Comparison of ENCODE assay signal across 1 cellular context in the genomic region with DNA sequence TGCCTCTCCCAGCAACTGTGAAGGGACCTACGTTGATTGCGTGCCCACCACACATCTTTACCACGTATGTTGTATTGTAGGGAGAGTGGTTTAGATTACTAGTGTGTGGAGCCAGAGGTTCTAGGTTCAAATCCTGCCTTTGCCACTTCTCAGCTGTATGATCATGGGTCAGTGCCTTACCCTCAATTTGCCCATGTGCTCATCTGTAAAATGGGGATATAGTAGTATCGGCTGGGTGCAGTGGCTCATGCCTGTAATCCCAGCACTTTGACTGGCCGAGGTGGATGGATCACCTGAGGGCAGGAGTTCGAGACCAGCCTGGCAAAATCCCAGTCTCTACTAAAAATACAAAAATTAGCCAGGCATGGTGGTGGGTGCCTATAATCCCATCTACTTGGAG.
TF ChIP-seq lines count a peak whose summit lies in the region.

No MANE protein-coding gene starts in this region.

TF ChIP-seq in HepG2, 621 proteins besides CTCF, POLR2A, EP300 and RAD21:
- no peak for TF ChIP-seq MBNL3 (CRISPR knock-in tag; conservative IDR thresholded peaks at IDR 0.05)
- TF ChIP-seq, protein P1, sequence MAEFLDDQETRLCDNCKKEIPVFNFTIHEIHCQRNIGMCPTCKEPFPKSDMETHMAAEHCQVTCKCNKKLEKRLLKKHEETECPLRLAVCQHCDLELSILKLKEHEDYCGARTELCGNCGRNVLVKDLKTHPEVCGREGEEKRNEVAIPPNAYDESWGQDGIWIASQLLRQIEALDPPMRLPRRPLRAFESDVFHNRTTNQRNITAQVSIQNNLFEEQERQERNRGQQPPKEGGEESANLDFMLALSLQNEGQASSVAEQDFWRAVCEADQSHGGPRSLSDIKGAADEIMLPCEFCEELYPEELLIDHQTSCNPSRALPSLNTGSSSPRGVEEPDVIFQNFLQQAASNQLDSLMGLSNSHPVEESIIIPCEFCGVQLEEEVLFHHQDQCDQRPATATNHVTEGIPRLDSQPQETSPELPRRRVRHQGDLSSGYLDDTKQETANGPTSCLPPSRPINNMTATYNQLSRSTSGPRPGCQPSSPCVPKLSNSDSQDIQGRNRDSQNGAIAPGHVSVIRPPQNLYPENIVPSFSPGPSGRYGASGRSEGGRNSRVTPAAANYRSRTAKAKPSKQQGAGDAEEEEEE (CRISPR knock-in tag; IDR thresholded peaks at IDR 0.05; ENCODE audit: borderline replicate concordance): no peak
- TF ChIP-seq ZNF598 (CRISPR knock-in tag; IDR thresholded peaks at IDR 0.05; ENCODE audit: borderline replicate concordance): no peak
- no peak for TF ChIP-seq RBM39 (IDR thresholded peaks at IDR 0.05; ENCODE audit: low read depth, low read length, poor library complexity, severe bottlenecking)
- TF ChIP-seq, protein P2, sequence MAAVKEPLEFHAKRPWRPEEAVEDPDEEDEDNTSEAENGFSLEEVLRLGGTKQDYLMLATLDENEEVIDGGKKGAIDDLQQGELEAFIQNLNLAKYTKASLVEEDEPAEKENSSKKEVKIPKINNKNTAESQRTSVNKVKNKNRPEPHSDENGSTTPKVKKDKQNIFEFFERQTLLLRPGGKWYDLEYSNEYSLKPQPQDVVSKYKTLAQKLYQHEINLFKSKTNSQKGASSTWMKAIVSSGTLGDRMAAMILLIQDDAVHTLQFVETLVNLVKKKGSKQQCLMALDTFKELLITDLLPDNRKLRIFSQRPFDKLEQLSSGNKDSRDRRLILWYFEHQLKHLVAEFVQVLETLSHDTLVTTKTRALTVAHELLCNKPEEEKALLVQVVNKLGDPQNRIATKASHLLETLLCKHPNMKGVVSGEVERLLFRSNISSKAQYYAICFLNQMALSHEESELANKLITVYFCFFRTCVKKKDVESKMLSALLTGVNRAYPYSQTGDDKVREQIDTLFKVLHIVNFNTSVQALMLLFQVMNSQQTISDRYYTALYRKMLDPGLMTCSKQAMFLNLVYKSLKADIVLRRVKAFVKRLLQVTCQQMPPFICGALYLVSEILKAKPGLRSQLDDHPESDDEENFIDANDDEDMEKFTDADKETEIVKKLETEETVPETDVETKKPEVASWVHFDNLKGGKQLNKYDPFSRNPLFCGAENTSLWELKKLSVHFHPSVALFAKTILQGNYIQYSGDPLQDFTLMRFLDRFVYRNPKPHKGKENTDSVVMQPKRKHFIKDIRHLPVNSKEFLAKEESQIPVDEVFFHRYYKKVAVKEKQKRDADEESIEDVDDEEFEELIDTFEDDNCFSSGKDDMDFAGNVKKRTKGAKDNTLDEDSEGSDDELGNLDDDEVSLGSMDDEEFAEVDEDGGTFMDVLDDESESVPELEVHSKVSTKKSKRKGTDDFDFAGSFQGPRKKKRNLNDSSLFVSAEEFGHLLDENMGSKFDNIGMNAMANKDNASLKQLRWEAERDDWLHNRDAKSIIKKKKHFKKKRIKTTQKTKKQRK (IDR thresholded peaks at IDR 0.05; ENCODE audit: low read length): no peak
- TF ChIP-seq ATAD3A (CRISPR knock-in tag; IDR thresholded peaks at IDR 0.05): no peak
- no peak for TF ChIP-seq KLF16 (CRISPR knock-in tag; IDR thresholded peaks at IDR 0.05)
- TF ChIP-seq CEBPB (IDR thresholded peaks at IDR 0.05; ENCODE audit: borderline replicate concordance, low read depth, low read length): no peak
- TF ChIP-seq ZMYM3 (CRISPR knock-in tag; IDR thresholded peaks at IDR 0.05): 0 out of 2 replicates have a peak, but pooled peaks have one; percentile 11
- TF ChIP-seq, protein P3, sequence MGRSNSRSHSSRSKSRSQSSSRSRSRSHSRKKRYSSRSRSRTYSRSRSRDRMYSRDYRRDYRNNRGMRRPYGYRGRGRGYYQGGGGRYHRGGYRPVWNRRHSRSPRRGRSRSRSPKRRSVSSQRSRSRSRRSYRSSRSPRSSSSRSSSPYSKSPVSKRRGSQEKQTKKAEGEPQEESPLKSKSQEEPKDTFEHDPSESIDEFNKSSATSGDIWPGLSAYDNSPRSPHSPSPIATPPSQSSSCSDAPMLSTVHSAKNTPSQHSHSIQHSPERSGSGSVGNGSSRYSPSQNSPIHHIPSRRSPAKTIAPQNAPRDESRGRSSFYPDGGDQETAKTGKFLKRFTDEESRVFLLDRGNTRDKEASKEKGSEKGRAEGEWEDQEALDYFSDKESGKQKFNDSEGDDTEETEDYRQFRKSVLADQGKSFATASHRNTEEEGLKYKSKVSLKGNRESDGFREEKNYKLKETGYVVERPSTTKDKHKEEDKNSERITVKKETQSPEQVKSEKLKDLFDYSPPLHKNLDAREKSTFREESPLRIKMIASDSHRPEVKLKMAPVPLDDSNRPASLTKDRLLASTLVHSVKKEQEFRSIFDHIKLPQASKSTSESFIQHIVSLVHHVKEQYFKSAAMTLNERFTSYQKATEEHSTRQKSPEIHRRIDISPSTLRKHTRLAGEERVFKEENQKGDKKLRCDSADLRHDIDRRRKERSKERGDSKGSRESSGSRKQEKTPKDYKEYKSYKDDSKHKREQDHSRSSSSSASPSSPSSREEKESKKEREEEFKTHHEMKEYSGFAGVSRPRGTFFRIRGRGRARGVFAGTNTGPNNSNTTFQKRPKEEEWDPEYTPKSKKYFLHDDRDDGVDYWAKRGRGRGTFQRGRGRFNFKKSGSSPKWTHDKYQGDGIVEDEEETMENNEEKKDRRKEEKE (IDR thresholded peaks at IDR 0.05): no peak
- TF ChIP-seq ZNF629 (CRISPR knock-in tag; conservative IDR thresholded peaks at IDR 0.05): peak; percentile 84
- TF ChIP-seq, protein P4, sequence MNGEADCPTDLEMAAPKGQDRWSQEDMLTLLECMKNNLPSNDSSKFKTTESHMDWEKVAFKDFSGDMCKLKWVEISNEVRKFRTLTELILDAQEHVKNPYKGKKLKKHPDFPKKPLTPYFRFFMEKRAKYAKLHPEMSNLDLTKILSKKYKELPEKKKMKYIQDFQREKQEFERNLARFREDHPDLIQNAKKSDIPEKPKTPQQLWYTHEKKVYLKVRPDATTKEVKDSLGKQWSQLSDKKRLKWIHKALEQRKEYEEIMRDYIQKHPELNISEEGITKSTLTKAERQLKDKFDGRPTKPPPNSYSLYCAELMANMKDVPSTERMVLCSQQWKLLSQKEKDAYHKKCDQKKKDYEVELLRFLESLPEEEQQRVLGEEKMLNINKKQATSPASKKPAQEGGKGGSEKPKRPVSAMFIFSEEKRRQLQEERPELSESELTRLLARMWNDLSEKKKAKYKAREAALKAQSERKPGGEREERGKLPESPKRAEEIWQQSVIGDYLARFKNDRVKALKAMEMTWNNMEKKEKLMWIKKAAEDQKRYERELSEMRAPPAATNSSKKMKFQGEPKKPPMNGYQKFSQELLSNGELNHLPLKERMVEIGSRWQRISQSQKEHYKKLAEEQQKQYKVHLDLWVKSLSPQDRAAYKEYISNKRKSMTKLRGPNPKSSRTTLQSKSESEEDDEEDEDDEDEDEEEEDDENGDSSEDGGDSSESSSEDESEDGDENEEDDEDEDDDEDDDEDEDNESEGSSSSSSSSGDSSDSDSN (CRISPR knock-in tag; IDR thresholded peaks at IDR 0.05): no peak
- TF ChIP-seq, protein P5, sequence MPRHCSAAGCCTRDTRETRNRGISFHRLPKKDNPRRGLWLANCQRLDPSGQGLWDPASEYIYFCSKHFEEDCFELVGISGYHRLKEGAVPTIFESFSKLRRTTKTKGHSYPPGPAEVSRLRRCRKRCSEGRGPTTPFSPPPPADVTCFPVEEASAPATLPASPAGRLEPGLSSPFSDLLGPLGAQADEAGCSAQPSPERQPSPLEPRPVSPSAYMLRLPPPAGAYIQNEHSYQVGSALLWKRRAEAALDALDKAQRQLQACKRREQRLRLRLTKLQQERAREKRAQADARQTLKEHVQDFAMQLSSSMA (CRISPR knock-in tag; IDR thresholded peaks at IDR 0.05): no peak
- TF ChIP-seq MYNN (CRISPR knock-in tag; IDR thresholded peaks at IDR 0.05; ENCODE audit: low read depth): no peak
